In genomic region chr11:16769386-16769785, GRCh38 we compare ENCODE assay signal across 26 cellular contexts.
"Had no signal": no experiment of that assay in that cellular context is flagged by ENCODE, and none has a peak within 500 bp of the region (broad histone marks: within the 10 kb centered on the region; RNA-seq: fewer than 3 reads in every experiment).

No MANE protein-coding gene starts in this region.

- H3K27ac ChIP-seq: left ventricle myocardium inferior, parathyroid adenoma, right atrium auricular region, right lobe of liver, skin epidermis, stomach, testis, thyroid gland, transverse colon, upper lobe of left lung, vagina had no signal

- H2AFZ ChIP-seq: parathyroid adenoma had no signal

- DNase-seq: hypothalamus; islet precursor cell; left ventricle myocardium inferior; mesendoderm; midbrain; mucosa of descending colon; naive thymus-derived CD4-positive, alpha-beta T cell; nucleus accumbens; right lobe of liver; stimulated activated CD4-positive, alpha-beta T cell treated with anti-CD3 and anti-CD28 coated beads, Interleukin-12 subunit alpha, Interleukin-12 subunit beta, amount 100 ng/mL, for 4 hours; stimulated activated CD4-positive, alpha-beta T cell treated with anti-CD3 and anti-CD28 coated beads, Interleukin-15, amount 100 ng/mL, for 24 hours; stimulated activated CD4-positive, alpha-beta T cell treated with anti-CD3 and anti-CD28 coated beads, Interleukin-2, amount 100 ng/mL, for 24 hours; stimulated activated CD4-positive, alpha-beta T cell treated with anti-CD3 and anti-CD28 coated beads, Interleukin-4, amount 100 ng/mL, for 1 hour; stimulated activated naive B cell treated with anti-CD40 and anti-IgM and Interleukin-4, amounts not matched to agents 10 μg/mL and 1 μg/mL and 100 μg/mL, for 72 hours; stimulated activated naive CD8-positive, alpha-beta T cell treated with anti-CD3 and anti-CD28 coated beads, Interleukin-15, Interleukin-2, amounts not matched to agents 100 U/mL and 50 U/mL, for 24 hours; stomach; testis; thyroid gland; transverse colon; upper lobe of left lung had no signal

- ATAC-seq: naive thymus-derived CD4-positive, alpha-beta T cell; natural killer cell treated with Interleukin-12 subunit alpha and Interleukin-12 subunit beta and Interleukin-15 and Interleukin-18, amount 100 ng/mL, for 72 hours; right lobe of liver; stimulated activated naive B cell treated with anti-CD40 and anti-IgM and Interleukin-4, amounts not matched to agents 10 μg/mL and 1 μg/mL and 100 μg/mL, for 72 hours; stimulated activated naive CD8-positive, alpha-beta T cell treated with anti-CD3 and anti-CD28 coated beads, Interleukin-15, Interleukin-2, amounts not matched to agents 100 U/mL and 50 U/mL, for 24 hours had no signal

- H3K9me3 ChIP-seq: left ventricle myocardium inferior, mucosa of descending colon, right atrium auricular region, right lobe of liver, stomach, testis, thyroid gland, transverse colon, upper lobe of left lung, vagina had no signal

- H3K4me3 ChIP-seq: left ventricle myocardium inferior, lung, mucosa of descending colon, right atrium auricular region, right lobe of liver, skin epidermis, stomach, testis, thyroid gland, transverse colon, upper lobe of left lung, vagina had no signal

- H3K9ac ChIP-seq: parathyroid adenoma had no signal

- H3K27me3 ChIP-seq: right atrium auricular region, right lobe of liver, stomach, testis, thyroid gland, transverse colon, upper lobe of left lung, vagina had no signal

- H3K36me3 ChIP-seq: left ventricle myocardium inferior, right atrium auricular region, right lobe of liver, thyroid gland, transverse colon, upper lobe of left lung, vagina had no signal

- H3K4me1 ChIP-seq: left ventricle myocardium inferior, parathyroid adenoma, right atrium auricular region, stomach, testis, thyroid gland, transverse colon, upper lobe of left lung, vagina had no signal
